Comparison of ENCODE assay signal across 16 cellular contexts in genomic region chr10:44016589-44017482, GRCh38.
DNase-seq lines count a peak whose midpoint lies in the region; TF ChIP-seq lines count a peak whose summit lies in the region.
"Had no signal": no experiment of that assay in that cellular context is flagged by ENCODE, and none has a peak within 500 bp of the region (broad histone marks: within the 10 kb centered on the region; RNA-seq: fewer than 3 reads in every experiment).

No MANE protein-coding gene starts in this region.

- H3K4me1 ChIP-seq in MM.1S (ENCODE audit: low read length) = peaks cover 34% of the 10 kb centered on the region
- no peaks in the 10 kb centered on the region for H3K4me1 ChIP-seq in parathyroid adenoma
- no peaks in the 10 kb centered on the region for H3K4me1 ChIP-seq in colonic mucosa

- H3K27ac ChIP-seq in MM.1S (ENCODE audit: low read length) (peak overlapping the region; percentile 73; the same call in 1 of the 2 replicates), parathyroid adenoma (peak overlapping the region; percentile 15), colonic mucosa (no peak overlapping the region)
- H3K27ac ChIP-seq: cardiac muscle cell, PC-9 had no signal

- DNase-seq in AG20443 (ENCODE audit: low spot score) (peak; percentile 44), MM.1S (peak; percentile 54), fibroblast of villous mesenchyme (ENCODE audit: low read depth) (peak; percentile 26), colonic mucosa (no peak), pons (ENCODE audit: low spot score) (no peak), T-helper 2 cell (no peak)
- DNase-seq in stimulated activated naive CD4-positive, alpha-beta T cell treated with Interleukin-2 at 50 U/mL for 16 hours (lab: John Stamatoyannopoulos, UW) = no peak
- DNase-seq: ACHN; activated CD4-positive, alpha-beta T cell treated with anti-CD3 and anti-CD28 coated beads, Interleukin-2, amount 50 U/mL, for 1 hour; H7; NCI-H446 treated with DMSO at 0.1 percent for 48 hours; PC-9; upper lobe of left lung had no signal

- no peaks in the 10 kb centered on the region for H3K79me2 ChIP-seq in MM.1S (ENCODE audit: low read length)
- H3K79me2 ChIP-seq in parathyroid adenoma = no peaks in the 10 kb centered on the region

- intact Hi-C loops in colonic mucosa (cut with DNase I) = no loop called here

- H3F3A ChIP-seq in MM.1S (ENCODE audit: insufficient read depth, low read length) = peaks cover 10% of the 10 kb centered on the region

- peak overlapping the region; percentile 72 for H3K4me2 ChIP-seq in MM.1S (ENCODE audit: low read depth, low read length)
- no peak overlapping the region for H3K4me2 ChIP-seq in parathyroid adenoma (ENCODE audit: low read length)
- H3K4me2 ChIP-seq: PC-9, smooth muscle cell had no signal

- H3K9ac ChIP-seq in MM.1S (ENCODE audit: low read length) (peak overlapping the region; percentile 4; the same call in 1 of the 2 replicates), parathyroid adenoma (no peak overlapping the region), colonic mucosa (ENCODE audit: low read depth in 2 of 2, low read length in 2 of 2) (no peak overlapping the region)

- 0 out of 2 replicates have a peak overlapping the region, but pooled peaks have one; percentile 12 for H3K4me3 ChIP-seq in MM.1S (ENCODE audit: low read length)
- H3K4me3 ChIP-seq in fibroblast of villous mesenchyme (ENCODE audit: low read depth, low read length) = no peak overlapping the region
- no peak overlapping the region for H3K4me3 ChIP-seq in parathyroid adenoma (ENCODE audit: low read depth, low read length)
- H3K4me3 ChIP-seq in colonic mucosa = no peak overlapping the region
- H3K4me3 ChIP-seq: cardiac muscle cell, PC-9, smooth muscle cell, upper lobe of left lung had no signal

- TF ChIP-seq CTCF in MM.1S (IDR thresholded peaks at IDR 0.05; ENCODE audit: low read length) (no peak), fibroblast of villous mesenchyme (IDR thresholded peaks at IDR 0.05; ENCODE audit: insufficient read depth, low read depth, low read length) (no peak), parathyroid adenoma (IDR thresholded peaks at IDR 0.05) (no peak), colonic mucosa (IDR thresholded peaks at IDR 0.05) (no peak)

- no peaks in the 10 kb centered on the region for H4K20me1 ChIP-seq in MM.1S (ENCODE audit: insufficient read depth, low read length)

- H3K36me3 ChIP-seq in MM.1S (replicated peaks; ENCODE audit: insufficient read depth, low read length) = no peaks in the 10 kb centered on the region
- H3K36me3 ChIP-seq in parathyroid adenoma (ENCODE audit: control insufficient read depth, insufficient read depth, low read length) = no peaks in the 10 kb centered on the region
- no peaks in the 10 kb centered on the region for H3K36me3 ChIP-seq in colonic mucosa
- H3K36me3 ChIP-seq: cardiac muscle cell, upper lobe of left lung had no signal

- H3K9me2 ChIP-seq in MM.1S (replicated peaks; ENCODE audit: insufficient read depth, low read length) = no peaks in the 10 kb centered on the region

- no peaks in the 10 kb centered on the region for H3K27me3 ChIP-seq in MM.1S (replicated peaks; ENCODE audit: insufficient read depth, low read length)
- H3K27me3 ChIP-seq in parathyroid adenoma (ENCODE audit: control insufficient read depth, insufficient read depth, low read length) = no peaks in the 10 kb centered on the region
- H3K27me3 ChIP-seq in colonic mucosa = no peaks in the 10 kb centered on the region
- H3K27me3 ChIP-seq: cardiac muscle cell, upper lobe of left lung had no signal

- H3K9me3 ChIP-seq in MM.1S (replicated peaks; ENCODE audit: insufficient read depth, low read length) = no peaks in the 10 kb centered on the region
- H3K9me3 ChIP-seq in parathyroid adenoma (ENCODE audit: control insufficient read depth, low read length) = no peaks in the 10 kb centered on the region
- H3K9me3 ChIP-seq in colonic mucosa = no peaks in the 10 kb centered on the region
- H3K9me3 ChIP-seq: upper lobe of left lung had no signal

- peak overlapping the region; percentile 33 for H2AFZ ChIP-seq in MM.1S (ENCODE audit: low read length)
- H2AFZ ChIP-seq in parathyroid adenoma = no peak overlapping the region
- H2AFZ ChIP-seq: PC-9 had no signal

Comparison
In these comparisons a context has a peak if more than half of its experiments do, and no peak if none do; other contexts are left out.
1. DNase-seq: peak in AG20443 (single experiment), MM.1S (single experiment) and fibroblast of villous mesenchyme (single experiment); none in colonic mucosa (single experiment), pons (single experiment), stimulated activated naive CD4-positive, alpha-beta T cell treated with Interleukin-2 at 50 U/mL for 16 hours (single experiment) and T-helper 2 cell (0 of 5).